2 cellular contexts compared by ENCODE assay signal in genomic region chr21:44512496-44513388, GRCh38.
TF ChIP-seq lines count a peak whose summit lies in the region.

No MANE protein-coding gene starts in this region.

TF ChIP-seq in Ishikawa, 13 proteins besides CTCF, POLR2A, EP300 and RAD21:
- TF ChIP-seq ZBTB7A (IDR thresholded peaks at IDR 0.05; ENCODE audit: low read depth) (0 out of 2 replicates have a peak, but pooled peaks have one; percentile 10), FOXM1 (IDR thresholded peaks at IDR 0.05; ENCODE audit: borderline replicate concordance, low read depth) (no peak)

TF ChIP-seq in HepG2, 621 proteins besides CTCF, POLR2A, EP300 and RAD21:
- TF ChIP-seq RBFOX2 (IDR thresholded peaks at IDR 0.05; ENCODE audit: low read depth, low read length) (peak; percentile 23; the same call in 1 of the 2 replicates), CSRNP1 (CRISPR knock-in tag; IDR thresholded peaks at IDR 0.05) (no peak)
TF ChIP-seq in HepG2: peak in this region for 1.
